ENCODE assay signal across 2 cellular contexts in the genomic region with DNA sequence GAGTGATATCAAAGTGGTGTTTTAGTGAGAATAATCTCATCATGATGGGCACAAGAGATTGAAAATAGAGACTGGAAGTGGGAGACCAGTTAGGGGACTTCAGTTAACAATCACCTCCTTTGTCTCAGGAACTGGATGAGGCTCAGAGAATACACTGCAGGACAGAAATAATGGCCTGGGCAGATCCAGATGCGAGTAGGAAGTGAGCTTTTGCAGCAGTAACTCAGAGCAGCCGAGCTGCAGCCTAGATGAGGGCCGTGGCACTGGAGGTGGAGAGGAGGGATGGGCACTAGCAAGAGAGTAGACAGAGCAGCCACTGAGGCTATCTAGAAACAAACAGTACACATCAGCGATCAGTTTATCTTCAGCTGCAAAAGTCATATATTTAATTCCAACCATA.
TF ChIP-seq lines count a peak whose summit lies in the region.

No MANE protein-coding gene starts in this region.

TF ChIP-seq in K562, 482 proteins besides CTCF, POLR2A, EP300 and RAD21 (continued from another document):
- TF ChIP-seq, protein P1, sequence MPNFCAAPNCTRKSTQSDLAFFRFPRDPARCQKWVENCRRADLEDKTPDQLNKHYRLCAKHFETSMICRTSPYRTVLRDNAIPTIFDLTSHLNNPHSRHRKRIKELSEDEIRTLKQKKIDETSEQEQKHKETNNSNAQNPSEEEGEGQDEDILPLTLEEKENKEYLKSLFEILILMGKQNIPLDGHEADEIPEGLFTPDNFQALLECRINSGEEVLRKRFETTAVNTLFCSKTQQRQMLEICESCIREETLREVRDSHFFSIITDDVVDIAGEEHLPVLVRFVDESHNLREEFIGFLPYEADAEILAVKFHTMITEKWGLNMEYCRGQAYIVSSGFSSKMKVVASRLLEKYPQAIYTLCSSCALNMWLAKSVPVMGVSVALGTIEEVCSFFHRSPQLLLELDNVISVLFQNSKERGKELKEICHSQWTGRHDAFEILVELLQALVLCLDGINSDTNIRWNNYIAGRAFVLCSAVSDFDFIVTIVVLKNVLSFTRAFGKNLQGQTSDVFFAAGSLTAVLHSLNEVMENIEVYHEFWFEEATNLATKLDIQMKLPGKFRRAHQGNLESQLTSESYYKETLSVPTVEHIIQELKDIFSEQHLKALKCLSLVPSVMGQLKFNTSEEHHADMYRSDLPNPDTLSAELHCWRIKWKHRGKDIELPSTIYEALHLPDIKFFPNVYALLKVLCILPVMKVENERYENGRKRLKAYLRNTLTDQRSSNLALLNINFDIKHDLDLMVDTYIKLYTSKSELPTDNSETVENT (CRISPR knock-in tag; IDR thresholded peaks at IDR 0.05), result no peak
- TF ChIP-seq, protein P2, sequence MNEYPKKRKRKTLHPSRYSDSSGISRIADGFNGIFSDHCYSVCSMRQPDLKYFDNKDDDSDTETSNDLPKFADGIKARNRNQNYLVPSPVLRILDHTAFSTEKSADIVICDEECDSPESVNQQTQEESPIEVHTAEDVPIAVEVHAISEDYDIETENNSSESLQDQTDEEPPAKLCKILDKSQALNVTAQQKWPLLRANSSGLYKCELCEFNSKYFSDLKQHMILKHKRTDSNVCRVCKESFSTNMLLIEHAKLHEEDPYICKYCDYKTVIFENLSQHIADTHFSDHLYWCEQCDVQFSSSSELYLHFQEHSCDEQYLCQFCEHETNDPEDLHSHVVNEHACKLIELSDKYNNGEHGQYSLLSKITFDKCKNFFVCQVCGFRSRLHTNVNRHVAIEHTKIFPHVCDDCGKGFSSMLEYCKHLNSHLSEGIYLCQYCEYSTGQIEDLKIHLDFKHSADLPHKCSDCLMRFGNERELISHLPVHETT (CRISPR knock-in tag; conservative IDR thresholded peaks at IDR 0.05 in 1 of 2, IDR thresholded peaks at IDR 0.05 in 1 of 2), result 0 out of 4 replicates have a peak, but pooled peaks of 1 of the 2 experiments have one; percentile 42
- TF ChIP-seq CEBPG (CRISPR knock-in tag; IDR thresholded peaks at IDR 0.05) (no peak), CEBPG (tag; conservative IDR thresholded peaks at IDR 0.05 in 1 of 2, IDR thresholded peaks at IDR 0.05 in 1 of 2) (no peak), NFIC (IDR thresholded peaks at IDR 0.05) (no peak), SIN3B (IDR thresholded peaks at IDR 0.05; ENCODE audit: low read depth) (no peak)

TF ChIP-seq in liver, 16 proteins besides CTCF, POLR2A, EP300 and RAD21:
- TF ChIP-seq HNF4A (conservative IDR thresholded peaks at IDR 0.05) (no peak), HNF4G (IDR thresholded peaks at IDR 0.05) (no peak), NR2F2 (IDR thresholded peaks at IDR 0.05) (no peak)
- TF ChIP-seq, protein P3, sequence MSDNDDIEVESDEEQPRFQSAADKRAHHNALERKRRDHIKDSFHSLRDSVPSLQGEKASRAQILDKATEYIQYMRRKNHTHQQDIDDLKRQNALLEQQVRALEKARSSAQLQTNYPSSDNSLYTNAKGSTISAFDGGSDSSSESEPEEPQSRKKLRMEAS (IDR thresholded peaks at IDR 0.05), result no peak
